In the genomic region with DNA sequence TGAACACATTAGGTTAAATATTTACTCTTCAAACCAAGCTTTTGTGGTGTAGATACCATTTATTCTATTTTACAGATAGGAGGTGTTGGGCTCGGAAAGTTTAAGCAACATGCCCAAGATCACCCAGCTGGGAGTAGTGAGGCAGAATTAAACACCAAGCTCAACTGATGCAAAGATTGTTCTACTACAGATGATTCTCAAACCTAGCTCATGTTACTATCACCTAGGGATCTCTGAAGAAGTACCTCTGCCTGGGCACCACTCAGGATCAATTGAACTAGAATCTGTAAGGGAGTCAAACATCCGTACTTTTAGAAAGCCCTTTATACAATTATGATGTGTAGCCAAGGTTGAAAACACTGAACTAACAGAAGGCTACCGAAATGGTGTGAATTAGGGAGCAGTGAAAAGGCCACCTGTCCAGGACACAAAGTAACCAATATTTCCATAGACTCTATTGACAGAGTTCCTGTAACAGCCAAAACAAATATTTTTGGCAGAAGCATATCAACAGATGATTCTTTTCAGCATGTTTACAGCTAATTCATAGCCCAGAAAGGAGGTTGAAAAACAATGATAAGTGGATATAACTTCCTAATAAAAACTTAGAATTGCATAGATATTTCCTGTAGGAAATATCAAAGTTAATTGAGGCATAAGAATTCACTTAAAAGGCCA, we compare ENCODE assay signal across 29 cellular contexts.
A peak's percentile ranks its signal among the peaks of the same experiment; 100 is the strongest.
DNase-seq lines count a peak whose midpoint lies in the region; ATAC-seq, FAIRE-seq and TF ChIP-seq lines count a peak whose summit lies in the region.
"Had no signal": no experiment of that assay in that cellular context is flagged by ENCODE, and none has a peak within 500 bp of the region (broad histone marks: within the 10 kb centered on the region; RNA-seq: fewer than 3 reads in every experiment).

No MANE protein-coding gene starts in this region.

- H3K4me3 ChIP-seq in pancreas, result no peak overlapping the region
- no peak overlapping the region for H3K4me3 ChIP-seq in sigmoid colon
- H3K4me3 ChIP-seq: hepatocyte, lung had no signal

- H3K27ac ChIP-seq in VCaP (peak overlapping the region; percentile 35), pancreas (peak overlapping the region in 1 of 4 donors; percentile 5), sigmoid colon (no peak overlapping the region)
- H3K27ac ChIP-seq: hepatocyte, HL-60, KMS-11 had no signal

- peak; percentile 42 for DNase-seq in NCI-H2081 (lab: John Stamatoyannopoulos, UW)
- DNase-seq in NCI-H2081 treated with DMSO at 0.1 percent for 48 hours (lab: John Stamatoyannopoulos, UW), result no peak
- DNase-seq in NCI-H1930 (lab: John Stamatoyannopoulos, UW), result peak; percentile 91
- DNase-seq in pancreas, result no peak
- no peak for DNase-seq in sigmoid colon
- DNase-seq in HCEC 1CT, result no peak
- DNase-seq: 8988T; activated CD4-positive, alpha-beta T cell treated with anti-CD3 and anti-CD28 coated beads for 36 hours; activated CD8-positive, alpha-beta T cell treated with anti-CD3 and anti-CD28 coated beads, Interleukin-2, amount 10 ng/mL, durations not matched to agents 7 days and 5 days; activated naive CD4-positive, alpha-beta T cell treated with anti-CD3 and anti-CD28 coated beads, Interleukin-2, amount 50 U/mL, for 16 hours; amniotic stem cell; Calu3; naive thymus-derived CD8-positive, alpha-beta T cell; NCI-H1417 treated with DMSO at 0.1 percent for 48 hours; NCI-H2107; NCI-H446; nucleus accumbens; small intestine; stimulated activated naive CD4-positive, alpha-beta T cell had no signal

- H3K4me1 ChIP-seq in pancreas (peaks cover 0 to 6% (median 4%) of the 10 kb centered on the region in 3 donors), sigmoid colon (peaks cover 0 to 12% (median 3%) of the 10 kb centered on the region in 4 donors)

- TF ChIP-seq EP300 in sigmoid colon (IDR thresholded peaks at IDR 0.05), result no peak

- ATAC-seq in pancreas, result peak; percentile 77 to 82 (median 78)
- no peak for ATAC-seq in GM21529 (IDR thresholded peaks at IDR 0.05; ENCODE audit: unreplicated experiment)
- ATAC-seq: activated CD4-positive, alpha-beta T cell treated with anti-CD3 and anti-CD28 coated beads for 36 hours; activated CD8-positive, alpha-beta T cell treated with anti-CD3 and anti-CD28 coated beads, Interleukin-2, amount 10 ng/mL, durations not matched to agents 7 days and 5 days; naive thymus-derived CD8-positive, alpha-beta T cell; Right ventricle myocardium inferior had no signal

- TF ChIP-seq POLR2A in sigmoid colon (IDR thresholded peaks at IDR 0.05), result no peak

- H3K36me3 ChIP-seq in pancreas (no peaks in the 10 kb centered on the region), sigmoid colon (no peaks in the 10 kb centered on the region)

- FAIRE-seq in pancreas (lab: Jason Lieb, UNC), result no peak
- FAIRE-seq: GM18507, GM19239, H1, small intestine had no signal

- TF ChIP-seq CTCF in VCaP (conservative IDR thresholded peaks at IDR 0.05) (no peak), pancreas (IDR thresholded peaks at IDR 0.05) (no peak), sigmoid colon (IDR thresholded peaks at IDR 0.05) (no peak)

- intact Hi-C loops in pancreas (cut with DNase I) (no loop called here), sigmoid colon (cut with DNase I) (no loop called here)

- no peaks in the 10 kb centered on the region for H3K9me3 ChIP-seq in pancreas
- peaks cover 0 to 1% (median 0%) of the 10 kb centered on the region in 4 donors for H3K9me3 ChIP-seq in sigmoid colon

- H3K27me3 ChIP-seq in pancreas (no peaks in the 10 kb centered on the region), sigmoid colon (no peaks in the 10 kb centered on the region)
- H3K27me3 ChIP-seq: hepatocyte had no signal

- WGBS in pancreas, 2 donors, result 25 to 30% methylated on average over 3 of the region's 3 CpGs
- WGBS in sigmoid colon, 2 donors, result 71 to 80% methylated on average over 3 of the region's 3 CpGs

Comparison
In these comparisons a context has a peak if more than half of its experiments do, and no peak if none do; other contexts are left out.
1. DNase-seq: peak in NCI-H2081 (2 of 2) and NCI-H1930 (2 of 2); none in NCI-H2081 treated with DMSO at 0.1 percent for 48 hours (single experiment), pancreas (0 of 6), sigmoid colon (single experiment) and HCEC 1CT (single experiment).